6 cellular contexts compared by ENCODE assay signal in genomic region chr15:54109014-54109413, GRCh38.
"Had no signal": no experiment of that assay in that cellular context is flagged by ENCODE, and none has a peak within 500 bp of the region (broad histone marks: within the 10 kb centered on the region; RNA-seq: fewer than 3 reads in every experiment).

No MANE protein-coding gene starts in this region.

- H3K9ac ChIP-seq: KMS-11 had no signal

- H3K27ac ChIP-seq: HL-60, KMS-11 had no signal

- H3K4me2 ChIP-seq: KMS-11 had no signal

- DNase-seq: IMR-90, KBM-7, KG1 had no signal

- FAIRE-seq: HTR-8/SVneo had no signal
